ENCODE assay signal across 16 cellular contexts in the genomic region with DNA sequence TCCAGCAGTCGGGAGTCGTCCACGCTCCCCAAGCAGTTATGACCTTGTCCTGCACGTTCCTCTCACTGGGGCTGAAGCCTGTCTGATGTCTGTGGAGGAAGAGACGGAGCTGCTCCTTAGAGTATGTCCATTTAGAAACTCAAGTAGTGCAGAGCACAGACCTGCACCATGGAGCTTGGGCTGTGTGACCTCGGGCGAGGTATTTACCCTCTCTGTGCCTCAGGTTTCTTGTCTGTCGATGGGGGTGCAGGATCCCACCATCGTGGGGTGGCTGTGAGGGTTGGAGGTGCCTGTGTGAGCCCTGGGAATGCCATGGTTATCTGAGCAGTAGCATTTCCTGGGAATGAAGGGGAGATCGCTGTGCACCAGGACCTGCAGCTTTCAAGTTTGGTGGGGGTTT. TPM values are rescaled to one million over a fixed set of nuclear protein-coding genes. Genes with fewer than 3 reads are reported as not detected.
DNase-seq lines count a peak whose midpoint lies in the region; ATAC-seq, FAIRE-seq and TF ChIP-seq lines count a peak whose summit lies in the region.
"Had no signal": no experiment of that assay in that cellular context is flagged by ENCODE, and none has a peak within 500 bp of the region (broad histone marks: within the 10 kb centered on the region; RNA-seq: fewer than 3 reads in every experiment).

No MANE protein-coding gene starts in this region.

- CTCF ChIA-PET in CD4-positive, alpha-beta T cell (lab: Charles Lee), result no interaction called here
- CTCF ChIA-PET in PC-3 (lab: Charles Lee), result no interaction called here

- WGBS in pancreas, 2 donors, result 84% methylated on average over 10 of the region's 10 CpGs

- H3K4me3 ChIP-seq in PC-3 (ENCODE audit: low read length), result no peak overlapping the region
- no peak overlapping the region for H3K4me3 ChIP-seq in pancreas
- H3K4me3 ChIP-seq: adrenal gland, SJSA1 had no signal

- DNase-seq in CD4-positive, alpha-beta T cell, result no peak
- DNase-seq in PC-3, result no peak
- DNase-seq in central memory CD8-positive, alpha-beta T cell (ENCODE audit: low spot score in 2 of 2), result no peak
- DNase-seq in pancreas, result peak in 1 of 6 donors; percentile 35
- DNase-seq in SW 1271 (lab: John Stamatoyannopoulos, UW), result no peak
- DNase-seq in HCEC 1CT, result no peak
- DNase-seq: activated CD4-positive, alpha-beta T cell treated with anti-CD3 and anti-CD28 coated beads for 1 hour; adrenal gland; foreskin fibroblast; HFFc6; left cardiac atrium; NCI-H1417 treated with DMSO at 0.1 percent for 48 hours; NCI-H524 had no signal

- peak overlapping the region; percentile 56; the same call in 1 of the 2 replicates for H3K4me2 ChIP-seq in PC-3 (ENCODE audit: low read length)

- no peaks in the 10 kb centered on the region for H3K27me3 Mint-ChIP-seq in CD4-positive, alpha-beta T cell
- H3K27me3 Mint-ChIP-seq in central memory CD8-positive, alpha-beta T cell, result no peaks in the 10 kb centered on the region

- peaks cover 4% of the 10 kb centered on the region for H3F3A ChIP-seq in PC-3 (ENCODE audit: low read length, unreplicated experiment)

- 0 out of 2 replicates have a peak overlapping the region, but pooled peaks have one; percentile 88 for H3K9ac ChIP-seq in PC-3 (ENCODE audit: low read length)

- intact Hi-C loops in CD4-positive, alpha-beta T cell (cut with DNase I, micrococcal nuclease), result loop anchor here in 1 of 2 experiments (10.0 kb wide), 1 partner anchor 96 kb away; the partner anchor contains the start of gene RABL6
- intact Hi-C loops in PC-3 (cut with micrococcal nuclease), result loop anchor here (2.0 to 5.0 kb wide), 2 partner anchors 14 to 127 kb away; partner anchors contain the start of genes ABCA2 and TRAF2
- intact Hi-C loops in pancreas (cut with DNase I), result no loop called here

- peaks cover 31% of the 10 kb centered on the region for H3K4me1 ChIP-seq in PC-3 (ENCODE audit: insufficient read depth, low read length)
- H3K4me1 ChIP-seq in pancreas, result peaks cover 16 to 36% (median 24%) of the 10 kb centered on the region in 3 donors

- H3K4me1 Mint-ChIP-seq in CD4-positive, alpha-beta T cell (ENCODE audit: low read depth), result peaks cover 41% of the 10 kb centered on the region
- H3K4me1 Mint-ChIP-seq in central memory CD8-positive, alpha-beta T cell, result peaks cover 39% of the 10 kb centered on the region

- POLR2A ChIA-PET in CD4-positive, alpha-beta T cell (lab: Charles Lee), result interaction anchor here (0.6 kb wide), 1 partner anchor 13 kb away, joined by 3 read pairs; no protein-coding TSS in a partner anchor
- POLR2A ChIA-PET in PC-3 (lab: Charles Lee; ENCODE audit: unreplicated experiment), result no interaction called here

- no peaks in the 10 kb centered on the region for H4K20me1 ChIP-seq in PC-3 (ENCODE audit: low read length)

- FAIRE-seq in pancreas (lab: Jason Lieb, UNC), result no peak

- H3K9me2 ChIP-seq in PC-3 (replicated peaks; ENCODE audit: low read length), result no peaks in the 10 kb centered on the region

- TF ChIP-seq CTCF in CD4-positive, alpha-beta T cell (IDR thresholded peaks at IDR 0.05), result no peak
- no peak for TF ChIP-seq CTCF in PC-3 (conservative IDR thresholded peaks at IDR 0.05; ENCODE audit: low read depth, low read length)
- TF ChIP-seq CTCF in pancreas (IDR thresholded peaks at IDR 0.05), result no peak

- H3K9me3 ChIP-seq in CD4-positive, alpha-beta T cell (ENCODE audit: control insufficient read depth, low read length), result no peaks in the 10 kb centered on the region
- no peaks in the 10 kb centered on the region for H3K9me3 ChIP-seq in PC-3 (ENCODE audit: low read length)
- H3K9me3 ChIP-seq in pancreas, result no peaks in the 10 kb centered on the region
- H3K9me3 ChIP-seq: adrenal gland, SJSA1 had no signal

- no peaks in the 10 kb centered on the region for H3K9me3 Mint-ChIP-seq in CD4-positive, alpha-beta T cell
- no peaks in the 10 kb centered on the region for H3K9me3 Mint-ChIP-seq in central memory CD8-positive, alpha-beta T cell
- H3K9me3 Mint-ChIP-seq: HFFc6 had no signal

- peaks cover 43% of the 10 kb centered on the region for H3K36me3 Mint-ChIP-seq in CD4-positive, alpha-beta T cell (ENCODE audit: low read depth)
- peaks cover 25% of the 10 kb centered on the region for H3K36me3 Mint-ChIP-seq in central memory CD8-positive, alpha-beta T cell (ENCODE audit: insufficient read depth)

- no peak overlapping the region for H2AFZ ChIP-seq in PC-3 (ENCODE audit: low read length)

- ATAC-seq in CD4-positive, alpha-beta T cell (ENCODE audit: poor library complexity), result no peak
- no peak for ATAC-seq in PC-3
- ATAC-seq in central memory CD8-positive, alpha-beta T cell (replicated peaks; ENCODE audit: extremely low read depth, poor library complexity, severe bottlenecking), result no peak
- no peak for ATAC-seq in pancreas
- ATAC-seq in GM21528 (IDR thresholded peaks at IDR 0.05; ENCODE audit: low FRiP score, unreplicated experiment), result no peak
- ATAC-seq in GM19324 (IDR thresholded peaks at IDR 0.05; ENCODE audit: low FRiP score, unreplicated experiment), result no peak

- peak overlapping the region; percentile 94 for H3K27ac ChIP-seq in CD4-positive, alpha-beta T cell (ENCODE audit: low read depth, low read length)
- H3K27ac ChIP-seq in PC-3 (ENCODE audit: low read length) (peak overlapping the region; percentile 99), pancreas (peak overlapping the region; percentile 10 to 94 (median 82))

- peaks cover 15% of the 10 kb centered on the region for H3K79me2 ChIP-seq in PC-3 (ENCODE audit: low read length)

- no TSS peak for BruUV-seq in PC-3 (replicated peaks; lab: Mats Ljungman, UMichigan)

- no peaks in the 10 kb centered on the region for H3K27me3 ChIP-seq in CD4-positive, alpha-beta T cell (ENCODE audit: control insufficient read depth, insufficient read depth, low read length)
- H3K27me3 ChIP-seq in PC-3 (ENCODE audit: low read length) (no peaks in the 10 kb centered on the region), pancreas (no peaks in the 10 kb centered on the region)
- H3K27me3 ChIP-seq: adrenal gland, SJSA1 had no signal

- peak overlapping the region; percentile 91 for H3K27ac Mint-ChIP-seq in CD4-positive, alpha-beta T cell
- H3K27ac Mint-ChIP-seq in central memory CD8-positive, alpha-beta T cell (ENCODE audit: low read depth), result peak overlapping the region; percentile 96

- no peak overlapping the region for H3K4me3 Mint-ChIP-seq in CD4-positive, alpha-beta T cell
- H3K4me3 Mint-ChIP-seq in central memory CD8-positive, alpha-beta T cell, result no peak overlapping the region
- H3K4me3 Mint-ChIP-seq: HFFc6 had no signal

- H3K36me3 ChIP-seq in PC-3 (ENCODE audit: low read depth, low read length) (peaks cover 5% of the 10 kb centered on the region; the same call in 1 of the 2 replicates), pancreas (no peaks in the 10 kb centered on the region)

RNA-seq across cellular contexts. Expression of gene TRAF2, which starts 14.2 kb away (rescaled TPM):
- 10 to 100 TPM; 10.6 to 11.6 TPM for total RNA-seq in CD4-positive, alpha-beta T cell
- total RNA-seq in PC-3 (2014; rRNA removed) (11.5 and 25.4 TPM in 2 replicates), pancreas (10 to 100 TPM in 1 of 6 donors, 1 to 10 TPM in 5; 4.8 to 13.4 (median 6.9) TPM)
- 10 to 100 TPM; 14.4 TPM for polyA plus RNA-seq in pancreas

RNA-seq across cellular contexts. Expression of gene EDF1, which starts 34.4 kb away (rescaled TPM):
- total RNA-seq in CD4-positive, alpha-beta T cell, result 100 to 1,000 TPM; 215 to 220 TPM
- total RNA-seq in PC-3 (2014; rRNA removed), result 544 and 562 TPM in 2 replicates
- 100 to 1,000 TPM; 230 to 422 (median 268) TPM for total RNA-seq in pancreas
- 100 to 1,000 TPM; 443 to 612 TPM for polyA plus RNA-seq in pancreas

RNA-seq across cellular contexts. Expression of gene FBXW5, which starts 44.0 kb away (rescaled TPM):
- total RNA-seq in CD4-positive, alpha-beta T cell, result 10 to 100 TPM; 41.0 to 41.7 TPM
- total RNA-seq in PC-3 (2014; rRNA removed), result 138 and 159 TPM in 2 replicates
- total RNA-seq in pancreas, result 10 to 100 TPM; 56.2 to 80.2 (median 60.4) TPM
- polyA plus RNA-seq in pancreas, result 100 to 1,000 TPM; 112 to 117 TPM

RNA-seq across cellular contexts. Expression of gene C8G, which starts 44.5 kb away (rescaled TPM):
- not detected for total RNA-seq in CD4-positive, alpha-beta T cell
- total RNA-seq in PC-3 (2014; rRNA removed) (0.77 TPM in 1 of 2 replicates, not detected in the other), pancreas (1 to 10 TPM in 1 of 6 donors, under 1 TPM in 4, not detected in 1; 0.24 to 1.2 (median 0.43) TPM)
- 1 to 10 TPM in 1 of 2 donors, under 1 TPM in 1; 0.84 to 5.0 TPM for polyA plus RNA-seq in pancreas
- total RNA-seq: SJSA1 had no signal

RNA-seq across cellular contexts. Expression of gene MAMDC4, which starts 48.4 kb away (rescaled TPM):
- total RNA-seq in CD4-positive, alpha-beta T cell, result 1 to 10 TPM; 2.2 to 3.4 TPM
- total RNA-seq in PC-3 (2014; rRNA removed) (3.0 and 5.3 TPM in 2 replicates), pancreas (10 to 100 TPM in 1 of 6 donors, 1 to 10 TPM in 5; 3.0 to 13.3 (median 4.8) TPM)
- 10 to 100 TPM; 28.7 to 38.6 TPM for polyA plus RNA-seq in pancreas
